In the genomic region with DNA sequence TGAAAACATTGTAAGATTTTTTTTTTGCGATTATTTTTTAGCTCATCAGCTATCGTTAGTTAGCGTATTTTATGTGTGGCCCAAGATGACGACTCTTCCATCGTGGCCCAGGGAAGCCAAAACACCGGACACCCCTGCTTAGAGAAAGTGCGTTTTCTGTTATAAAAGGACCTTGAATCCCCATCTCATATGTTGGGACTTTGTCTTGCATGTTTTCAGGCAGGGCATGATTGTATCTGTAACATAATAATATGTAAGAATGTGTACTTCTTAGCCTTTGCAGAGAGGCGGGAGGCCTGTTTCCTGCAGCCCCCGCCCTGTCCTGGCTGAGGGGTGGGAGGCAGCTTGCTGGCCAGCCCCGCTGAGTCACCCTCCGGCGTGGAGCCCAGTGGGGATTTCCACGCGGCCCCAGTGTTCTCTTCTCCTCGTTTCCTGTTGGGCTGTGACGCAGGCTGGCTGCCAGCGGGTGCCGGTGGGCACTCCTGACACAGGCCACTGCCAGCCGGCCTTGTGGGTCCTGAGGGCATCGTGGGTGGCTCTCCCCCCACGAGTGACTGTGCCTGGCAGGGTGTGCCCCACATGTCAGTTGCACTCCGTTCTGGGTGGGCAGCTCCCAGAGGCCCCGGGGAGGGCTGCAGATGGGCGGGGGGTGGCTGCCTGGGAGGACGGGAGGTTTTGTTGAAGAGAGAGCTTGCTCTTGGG, we compare ENCODE assay signal across 8 cellular contexts. TPM values are rescaled to one million over a fixed set of nuclear protein-coding genes. Genes with fewer than 3 reads are reported as not detected.
DNase-seq lines count a peak whose midpoint lies in the region; ATAC-seq and TF ChIP-seq lines count a peak whose summit lies in the region.

No MANE protein-coding gene starts in this region.

- intact Hi-C loops in dorsolateral prefrontal cortex (cut with DNase I): no loop called here

- peak; percentile 67 for ATAC-seq in GM18907 (IDR thresholded peaks at IDR 0.05; ENCODE audit: unreplicated experiment)
- peak; percentile 60 for ATAC-seq in HG03520 (IDR thresholded peaks at IDR 0.05; ENCODE audit: unreplicated experiment)

- DNase-seq in activated CD8-positive, alpha-beta memory T cell treated with anti-CD3 and anti-CD28 coated beads for 24 hours: peak; percentile 93
- DNase-seq in dorsolateral prefrontal cortex (peak; percentile 7 to 89 (median 57)), mucosa of gallbladder (ENCODE audit: low spot score) (peak; percentile 83), SW480 (ENCODE audit: low spot score) (no peak), NCI-H1436 (lab: John Stamatoyannopoulos, UW) (no peak)
- peak; percentile 77 to 81 for DNase-seq in stimulated activated CD8-positive, alpha-beta memory T cell treated with anti-CD3 and anti-CD28 coated beads, Interleukin-2, amount 100 ng/mL, for 48 hours (ENCODE audit: low read depth in 2 of 2)

- no peak for TF ChIP-seq CTCF in dorsolateral prefrontal cortex (IDR thresholded peaks at IDR 0.05 in 54 of 56, conservative IDR thresholded peaks at IDR 0.05 in 2 of 56; ENCODE audit: low read depth in 1 of 56, partially characterized antibody in 56 of 56)

- peak overlapping the region in 58 of 59 donors; percentile 14 to 88 (median 76) for H3K27ac ChIP-seq in dorsolateral prefrontal cortex

- no peaks in the 10 kb centered on the region for H3K27me3 ChIP-seq in dorsolateral prefrontal cortex

- peak overlapping the region in 50 of 59 donors; percentile 9 to 59 (median 33) for H3K4me3 ChIP-seq in dorsolateral prefrontal cortex

RNA-seq across cellular contexts. Expression of gene SMAD3, which starts 55.6 kb away (rescaled TPM):
- total RNA-seq in dorsolateral prefrontal cortex (10 to 100 TPM; 14.8 to 63.4 (median 37.5) TPM), mucosa of gallbladder (59.0 TPM)

Comparison
In these comparisons a context has a peak if more than half of its experiments do, and no peak if none do; other contexts are left out.
1. DNase-seq: peak in activated CD8-positive, alpha-beta memory T cell treated with anti-CD3 and anti-CD28 coated beads for 24 hours (single experiment), dorsolateral prefrontal cortex (10 of 10), mucosa of gallbladder (single experiment) and stimulated activated CD8-positive, alpha-beta memory T cell treated with anti-CD3 and anti-CD28 coated beads, Interleukin-2, amount 100 ng/mL, for 48 hours (2 of 2); none in SW480 (single experiment) and NCI-H1436 (single experiment).